ENCODE assay signal across 15 cellular contexts in genomic region chr11:23573430-23573829, GRCh38.
DNase-seq lines count a peak whose midpoint lies in the region; ATAC-seq and TF ChIP-seq lines count a peak whose summit lies in the region.
"Had no signal": no experiment of that assay in that cellular context is flagged by ENCODE, and none has a peak within 500 bp of the region (broad histone marks: within the 10 kb centered on the region; RNA-seq: fewer than 3 reads in every experiment).

No MANE protein-coding gene starts in this region.

- H3K9me3 ChIP-seq in DND-41 (ENCODE audit: insufficient read depth, low read length, severe bottlenecking) = no peaks in the 10 kb centered on the region
- H3K9me3 ChIP-seq: BE2C, Caco-2, SK-N-SH had no signal

- H3K27ac Mint-ChIP-seq in activated T-helper 2 cell treated with anti-CD3 and anti-CD28 coated beads, Interferon-gamma antibody, Interleukin-2, Interleukin-4, amounts not matched to agents 10 μg/mL and 5 μg/mL and 100 μg/mL, durations not matched to agents 14 hours and 24 hours and 36 hours = no peak overlapping the region
- no peak overlapping the region for H3K27ac Mint-ChIP-seq in activated CD4-positive, alpha-beta T cell treated with anti-CD3 and anti-CD28 coated beads for 36 hours
- H3K27ac Mint-ChIP-seq: CD4-positive, CD25-positive, alpha-beta regulatory T cell had no signal

- H3K4me3 ChIP-seq in DND-41 (ENCODE audit: low read depth in 1 of 2, low read length in 2 of 2) (no peak overlapping the region), choroid plexus epithelial cell (ENCODE audit: low read depth, low read length) (no peak overlapping the region)

- 0 out of 2 replicates have a peak overlapping the region, but pooled peaks have one; percentile 0 for H2AFZ ChIP-seq in DND-41 (ENCODE audit: low read depth, low read length)

- no peak for ATAC-seq in DND-41 (ENCODE audit: insufficient read depth, low read depth)
- no peak for ATAC-seq in HG02840 (IDR thresholded peaks at IDR 0.05; ENCODE audit: low FRiP score, unreplicated experiment)
- no peak for ATAC-seq in activated CD4-positive, alpha-beta T cell treated with anti-CD3 and anti-CD28 coated beads for 36 hours

- H3K4me1 ChIP-seq in DND-41 (ENCODE audit: insufficient read depth, low read length) = peaks cover 40% of the 10 kb centered on the region
- H3K4me1 ChIP-seq: BE2C, Caco-2 had no signal

- no peaks in the 10 kb centered on the region for H3K79me2 ChIP-seq in DND-41 (ENCODE audit: insufficient read depth, low read length)

- no peaks in the 10 kb centered on the region for H3K27me3 ChIP-seq in DND-41 (ENCODE audit: insufficient read depth, low read length, poor library complexity)
- H3K27me3 ChIP-seq: BE2C had no signal

- H3K27ac ChIP-seq in DND-41 (ENCODE audit: low read length) = peak overlapping the region; percentile 15; the same call in 1 of the 2 replicates

- POLR2A ChIA-PET in activated CD4-positive, alpha-beta T cell treated with anti-CD3 and anti-CD28 coated beads for 36 hours (lab: Charles Lee) = no interaction called here

- H3K36me3 Mint-ChIP-seq in activated T-helper 2 cell treated with anti-CD3 and anti-CD28 coated beads, Interferon-gamma antibody, Interleukin-2, Interleukin-4, amounts not matched to agents 10 μg/mL and 5 μg/mL and 100 μg/mL, durations not matched to agents 14 hours and 24 hours and 36 hours (ENCODE audit: low read depth) = no peaks in the 10 kb centered on the region
- H3K36me3 Mint-ChIP-seq in activated CD4-positive, alpha-beta T cell treated with anti-CD3 and anti-CD28 coated beads for 36 hours (ENCODE audit: low read depth) = no peaks in the 10 kb centered on the region
- H3K36me3 Mint-ChIP-seq: CD4-positive, CD25-positive, alpha-beta regulatory T cell had no signal

- intact Hi-C loops in activated T-helper 2 cell treated with anti-CD3 and anti-CD28 coated beads, Interferon-gamma antibody, Interleukin-2, Interleukin-4, amounts not matched to agents 10 μg/mL and 5 μg/mL and 100 μg/mL, durations not matched to agents 14 hours and 24 hours and 36 hours (cut with micrococcal nuclease) = no loop called here
- intact Hi-C loops in activated CD4-positive, alpha-beta T cell treated with anti-CD3 and anti-CD28 coated beads for 36 hours (cut with DNase I, micrococcal nuclease) = no loop called here

- CTCF ChIA-PET in activated CD4-positive, alpha-beta T cell treated with anti-CD3 and anti-CD28 coated beads for 36 hours (lab: Charles Lee) = no interaction called here

- H3K4me2 ChIP-seq in DND-41 (ENCODE audit: insufficient read depth, low read length) = no peak overlapping the region
- H3K4me2 ChIP-seq: SK-N-SH had no signal

- TF ChIP-seq CTCF in DND-41 (IDR thresholded peaks at IDR 0.05; ENCODE audit: borderline replicate concordance, extremely low read depth, low read length, poor library complexity, severe bottlenecking) = no peak
- TF ChIP-seq CTCF in choroid plexus epithelial cell (conservative IDR thresholded peaks at IDR 0.05; ENCODE audit: low read depth, low read length) = no peak

- H3K4me3 Mint-ChIP-seq in activated T-helper 2 cell treated with anti-CD3 and anti-CD28 coated beads, Interferon-gamma antibody, Interleukin-2, Interleukin-4, amounts not matched to agents 10 μg/mL and 5 μg/mL and 100 μg/mL, durations not matched to agents 14 hours and 24 hours and 36 hours (ENCODE audit: low read depth) = no peak overlapping the region
- no peak overlapping the region for H3K4me3 Mint-ChIP-seq in activated CD4-positive, alpha-beta T cell treated with anti-CD3 and anti-CD28 coated beads for 36 hours
- H3K4me3 Mint-ChIP-seq: CD4-positive, CD25-positive, alpha-beta regulatory T cell had no signal

- no peaks in the 10 kb centered on the region for H4K20me1 ChIP-seq in DND-41 (ENCODE audit: insufficient read depth, low read length)

- H3K36me3 ChIP-seq in DND-41 (ENCODE audit: insufficient read depth, low read length) = no peaks in the 10 kb centered on the region
- H3K36me3 ChIP-seq: BE2C had no signal

- no peaks in the 10 kb centered on the region for H3K27me3 Mint-ChIP-seq in activated T-helper 2 cell treated with anti-CD3 and anti-CD28 coated beads, Interferon-gamma antibody, Interleukin-2, Interleukin-4, amounts not matched to agents 10 μg/mL and 5 μg/mL and 100 μg/mL, durations not matched to agents 14 hours and 24 hours and 36 hours (ENCODE audit: low read depth)
- H3K27me3 Mint-ChIP-seq in activated CD4-positive, alpha-beta T cell treated with anti-CD3 and anti-CD28 coated beads for 36 hours = no peaks in the 10 kb centered on the region
- H3K27me3 Mint-ChIP-seq: CD4-positive, CD25-positive, alpha-beta regulatory T cell had no signal

- peaks cover 7% of the 10 kb centered on the region for H3K9me3 Mint-ChIP-seq in activated T-helper 2 cell treated with anti-CD3 and anti-CD28 coated beads, Interferon-gamma antibody, Interleukin-2, Interleukin-4, amounts not matched to agents 10 μg/mL and 5 μg/mL and 100 μg/mL, durations not matched to agents 14 hours and 24 hours and 36 hours
- peaks cover 9% of the 10 kb centered on the region for H3K9me3 Mint-ChIP-seq in activated CD4-positive, alpha-beta T cell treated with anti-CD3 and anti-CD28 coated beads for 36 hours (ENCODE audit: low read depth)

- H3K4me1 Mint-ChIP-seq in activated T-helper 2 cell treated with anti-CD3 and anti-CD28 coated beads, Interferon-gamma antibody, Interleukin-2, Interleukin-4, amounts not matched to agents 10 μg/mL and 5 μg/mL and 100 μg/mL, durations not matched to agents 14 hours and 24 hours and 36 hours (ENCODE audit: low read depth) = no peaks in the 10 kb centered on the region
- H3K4me1 Mint-ChIP-seq in activated CD4-positive, alpha-beta T cell treated with anti-CD3 and anti-CD28 coated beads for 36 hours = no peaks in the 10 kb centered on the region
- H3K4me1 Mint-ChIP-seq: CD4-positive, CD25-positive, alpha-beta regulatory T cell had no signal

- no peak overlapping the region for H3K9ac ChIP-seq in DND-41 (ENCODE audit: low read depth, low read length)
- H3K9ac ChIP-seq: SK-N-SH had no signal

- DNase-seq in DND-41 (no peak), HT1080 (ENCODE audit: low read depth) (peak; percentile 4), OCI-M1 (lab: John Stamatoyannopoulos, UW) (peak; percentile 33), choroid plexus epithelial cell (ENCODE audit: low read depth) (peak; percentile 64), SIG-M5 (lab: John Stamatoyannopoulos, UW) (no peak)
- no peak for DNase-seq in activated T-helper 2 cell treated with anti-CD3 and anti-CD28 coated beads, Interferon-gamma antibody, Interleukin-2, Interleukin-4, amounts not matched to agents 10 μg/mL and 5 μg/mL and 100 μg/mL, durations not matched to agents 14 hours and 24 hours and 36 hours (ENCODE audit: low spot score)
- no peak for DNase-seq in activated CD4-positive, alpha-beta T cell treated with anti-CD3 and anti-CD28 coated beads for 36 hours
- DNase-seq: BE2C; Caco-2; CD4-positive, CD25-positive, alpha-beta regulatory T cell; Kasumi-1; NCI-H1694 treated with DMSO at 0.1 percent for 48 hours; SHP77; SK-N-SH had no signal

Comparison
In these comparisons a context has a peak if more than half of its experiments do, and no peak if none do; other contexts are left out.
1. DNase-seq: peak in HT1080 (single experiment), OCI-M1 (single experiment) and choroid plexus epithelial cell (single experiment); none in DND-41 (single experiment), SIG-M5 (single experiment), activated T-helper 2 cell treated with anti-CD3 and anti-CD28 coated beads, Interferon-gamma antibody, Interleukin-2, Interleukin-4, amounts not matched to agents 10 μg/mL and 5 μg/mL and 100 μg/mL, durations not matched to agents 14 hours and 24 hours and 36 hours (single experiment) and activated CD4-positive, alpha-beta T cell treated with anti-CD3 and anti-CD28 coated beads for 36 hours (single experiment).